ENCODE assay signal across 34 cellular contexts in the genomic region with DNA sequence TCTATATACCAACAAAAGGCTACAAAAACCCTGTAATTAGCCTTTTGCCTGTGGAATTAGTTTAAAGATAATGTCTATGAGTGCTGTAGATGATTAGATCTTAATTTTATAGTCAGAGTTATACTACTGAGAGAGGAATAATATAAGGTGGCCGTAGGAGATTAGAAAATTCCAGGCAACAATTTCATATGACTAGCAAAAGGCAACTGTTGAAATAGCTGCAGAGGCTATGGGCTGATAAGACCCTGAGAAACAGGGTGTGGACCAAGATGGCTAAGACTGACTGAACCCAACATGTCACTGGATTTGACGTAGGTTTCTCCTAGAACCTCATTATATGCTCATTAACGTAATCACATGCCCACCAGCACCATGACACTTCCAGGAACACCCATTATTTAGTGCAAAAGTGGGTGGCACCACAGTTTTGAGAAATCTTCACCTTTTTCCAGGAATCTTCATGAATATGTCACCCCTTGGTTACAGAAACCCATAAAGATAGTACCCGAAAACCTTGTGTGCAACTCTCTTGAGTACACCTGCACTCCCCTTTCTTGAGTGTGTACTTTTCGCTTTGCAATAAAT. TPM values are rescaled to one million over a fixed set of nuclear protein-coding genes. Genes with fewer than 3 reads are reported as not detected.
"Had no signal": no experiment of that assay in that cellular context is flagged by ENCODE, and none has a peak within 500 bp of the region (broad histone marks: within the 10 kb centered on the region; RNA-seq: fewer than 3 reads in every experiment).

No MANE protein-coding gene starts in this region.

- H3K36me3 ChIP-seq: esophagus squamous epithelium, gastroesophageal sphincter had no signal

- H3K27ac ChIP-seq: esophagus squamous epithelium, gastroesophageal sphincter had no signal

- DNase-seq: activated CD4-positive, alpha-beta memory T cell treated with anti-CD3 and anti-CD28 coated beads for 36 hours; activated CD4-positive, alpha-beta T cell treated with anti-CD3 and anti-CD28 coated beads for 36 hours; activated CD4-positive, alpha-beta T cell treated with anti-CD3 and anti-CD28 coated beads, Interleukin-2, amount 10 ng/mL, durations not matched to agents 24 days and 14 days; activated CD4-positive, CD25-positive, alpha-beta regulatory T cell; activated CD4-positive, CD25-positive, alpha-beta regulatory T cell treated with anti-CD3 and anti-CD28 coated beads, Interleukin-2, amount 50 U/mL, for 72 hours; activated CD8-positive, alpha-beta memory T cell treated with anti-CD3 and anti-CD28 coated beads, Interleukin-2, amount 50 U/mL, for 48 hours; activated gamma-delta T cell; activated naive CD4-positive, alpha-beta T cell; activated naive CD4-positive, alpha-beta T cell treated with anti-CD3 and anti-CD28 coated beads, Interleukin-2, amount 10 ng/mL, durations not matched to agents 7 days and 5 days; activated T-cell treated with anti-CD3 and anti-CD28 coated beads for 4 hours; activated T-cell treated with anti-CD3 and anti-CD28 coated beads, Interleukin-2, amount 50 U/mL, for 24 hours; activated T-cell treated with anti-CD3 and anti-CD28 coated beads, Interleukin-2, amount 50 U/mL, for 72 hours; amniotic stem cell; anterior cingulate cortex; caudate nucleus; cortex of kidney; dermis blood vessel endothelial cell; effector CD4-positive, alpha-beta T cell; effector memory CD8-positive, alpha-beta T cell; esophagus squamous epithelium; foreskin melanocyte; head of caudate nucleus; SW 1271; T-cell; T1000 had no signal

- H3K4me3 ChIP-seq: esophagus squamous epithelium, gastroesophageal sphincter had no signal

- H3K4me3 Mint-ChIP-seq: activated CD4-positive, alpha-beta memory T cell treated with anti-CD3 and anti-CD28 coated beads for 36 hours; activated CD4-positive, alpha-beta T cell treated with anti-CD3 and anti-CD28 coated beads for 36 hours; activated CD4-positive, alpha-beta T cell treated with anti-CD3 and anti-CD28 coated beads, Interleukin-2, amount 10 ng/mL, durations not matched to agents 24 days and 14 days; activated naive CD4-positive, alpha-beta T cell treated with anti-CD3 and anti-CD28 coated beads, Interleukin-2, amount 10 ng/mL, durations not matched to agents 7 days and 5 days; activated naive CD8-positive, alpha-beta T cell; activated T-cell treated with anti-CD3 and anti-CD28 coated beads, Interleukin-2, amount 50 U/mL, for 24 hours; activated T-cell treated with anti-CD3 and anti-CD28 coated beads, Interleukin-2, amount 50 U/mL, for 72 hours; effector memory CD8-positive, alpha-beta T cell; T-cell; T-helper 1 cell treated with Interleukin-12 subunit alpha and Interleukin-12 subunit beta and Interleukin-4 antibody, amounts not matched to agents 30 μg/mL and 1 μg/mL, for 36 hours had no signal

- FAIRE-seq: astrocyte, colon had no signal

- H3K27me3 Mint-ChIP-seq: activated CD4-positive, alpha-beta memory T cell treated with anti-CD3 and anti-CD28 coated beads for 36 hours; activated CD4-positive, alpha-beta T cell treated with anti-CD3 and anti-CD28 coated beads for 36 hours; activated T-cell treated with anti-CD3 and anti-CD28 coated beads, Interleukin-2, amount 50 U/mL, for 24 hours had no signal

- H3K9me3 ChIP-seq: esophagus squamous epithelium, gastroesophageal sphincter had no signal

- H3K27me3 ChIP-seq: esophagus squamous epithelium, gastroesophageal sphincter had no signal

- H3K4me1 Mint-ChIP-seq: activated CD4-positive, alpha-beta T cell treated with anti-CD3 and anti-CD28 coated beads for 36 hours; activated naive CD4-positive, alpha-beta T cell treated with anti-CD3 and anti-CD28 coated beads, Interleukin-2, amount 10 ng/mL, durations not matched to agents 7 days and 5 days; T-cell had no signal

- H3K36me3 Mint-ChIP-seq: activated CD4-positive, alpha-beta memory T cell treated with anti-CD3 and anti-CD28 coated beads for 36 hours; activated naive CD4-positive, alpha-beta T cell treated with anti-CD3 and anti-CD28 coated beads, Interleukin-2, amount 10 ng/mL, durations not matched to agents 7 days and 5 days; activated naive CD8-positive, alpha-beta T cell; T-cell had no signal

- H3K27ac Mint-ChIP-seq: activated CD4-positive, alpha-beta memory T cell treated with anti-CD3 and anti-CD28 coated beads for 36 hours; activated CD4-positive, alpha-beta T cell treated with anti-CD3 and anti-CD28 coated beads for 36 hours; activated CD4-positive, alpha-beta T cell treated with anti-CD3 and anti-CD28 coated beads, Interleukin-2, amount 10 ng/mL, durations not matched to agents 24 days and 14 days; activated naive CD4-positive, alpha-beta T cell treated with anti-CD3 and anti-CD28 coated beads, Interleukin-2, amount 10 ng/mL, durations not matched to agents 7 days and 5 days; activated naive CD8-positive, alpha-beta T cell; activated T-cell treated with anti-CD3 and anti-CD28 coated beads, Interleukin-2, amount 50 U/mL, for 24 hours; activated T-cell treated with anti-CD3 and anti-CD28 coated beads, Interleukin-2, amount 50 U/mL, for 72 hours; effector memory CD8-positive, alpha-beta T cell; T-cell; T-helper 1 cell treated with Interleukin-12 subunit alpha and Interleukin-12 subunit beta and Interleukin-4 antibody, amounts not matched to agents 30 μg/mL and 1 μg/mL, for 36 hours had no signal

- H3K4me1 ChIP-seq: esophagus squamous epithelium, gastroesophageal sphincter had no signal

- ATAC-seq: activated CD4-positive, alpha-beta T cell treated with anti-CD3 and anti-CD28 coated beads for 36 hours; activated T-cell treated with anti-CD3 and anti-CD28 coated beads, Interleukin-2, amount 50 U/mL, for 72 hours; effector memory CD8-positive, alpha-beta T cell; gastroesophageal sphincter; T-cell had no signal

- H3K9me3 Mint-ChIP-seq: activated CD4-positive, alpha-beta memory T cell treated with anti-CD3 and anti-CD28 coated beads for 36 hours; activated CD4-positive, alpha-beta T cell treated with anti-CD3 and anti-CD28 coated beads, Interleukin-2, amount 10 ng/mL, durations not matched to agents 24 days and 14 days; activated naive CD4-positive, alpha-beta T cell treated with anti-CD3 and anti-CD28 coated beads, Interleukin-2, amount 10 ng/mL, durations not matched to agents 7 days and 5 days; activated T-cell treated with anti-CD3 and anti-CD28 coated beads, Interleukin-2, amount 50 U/mL, for 24 hours; activated T-cell treated with anti-CD3 and anti-CD28 coated beads, Interleukin-2, amount 50 U/mL, for 72 hours; effector memory CD8-positive, alpha-beta T cell; T-cell; T-helper 1 cell treated with Interleukin-12 subunit alpha and Interleukin-12 subunit beta and Interleukin-4 antibody, amounts not matched to agents 30 μg/mL and 1 μg/mL, for 36 hours had no signal

RNA-seq across cellular contexts. Expression of a gene that starts 29.1 kb away (rescaled TPM):
- total RNA-seq: activated CD4-positive, alpha-beta memory T cell treated with anti-CD3 and anti-CD28 coated beads for 36 hours; activated CD4-positive, alpha-beta T cell treated with anti-CD3 and anti-CD28 coated beads for 36 hours; activated CD4-positive, alpha-beta T cell treated with anti-CD3 and anti-CD28 coated beads, Interleukin-2, amount 10 ng/mL, durations not matched to agents 24 days and 14 days; activated T-cell treated with anti-CD3 and anti-CD28 coated beads, Interleukin-2, amount 50 U/mL, for 72 hours; chondrocyte; fibroblast of lung; fibroblast of villous mesenchyme; T-helper 2 cell treated with Interferon-gamma antibody and Interleukin-4, amounts not matched to agents 100 ng/mL and 5 ng/mL, for 36 hours had no signal
- polyA plus RNA-seq: fibroblast of lung had no signal
